Comparison of ENCODE assay signal across 19 cellular contexts in genomic region chr9:125739442-125739841, GRCh38.
"Had no signal": no experiment of that assay in that cellular context is flagged by ENCODE, and none has a peak within 500 bp of the region (broad histone marks: within the 10 kb centered on the region; RNA-seq: fewer than 3 reads in every experiment).

No MANE protein-coding gene starts in this region.

- H3K27me3 ChIP-seq: colonic mucosa, right lobe of liver, spleen, testis, tibial nerve, upper lobe of right lung, vagina had no signal

- H3K27ac ChIP-seq: colonic mucosa, hepatocyte, psoas muscle, right lobe of liver, spleen, testis, tibial nerve, upper lobe of right lung, vagina had no signal

- H3K9me3 ChIP-seq: colonic mucosa, psoas muscle, right lobe of liver, spleen, testis, tibial nerve, upper lobe of right lung, vagina had no signal

- ATAC-seq: naive thymus-derived CD4-positive, alpha-beta T cell; psoas muscle; right lobe of liver; stimulated activated memory B cell treated with anti-CD40 and anti-IgM and Interleukin-4, amounts not matched to agents 10 μg/mL and 1 μg/mL and 100 μg/mL, for 72 hours; upper lobe of right lung had no signal

- H3K36me3 Mint-ChIP-seq: naive thymus-derived CD4-positive, alpha-beta T cell; stimulated activated memory B cell treated with anti-CD40 and anti-IgM and Interleukin-4, amounts not matched to agents 10 μg/mL and 1 μg/mL and 100 μg/mL, for 72 hours had no signal

- H3K79me2 ChIP-seq: hepatocyte had no signal

- H3K27me3 Mint-ChIP-seq: stimulated activated memory B cell treated with anti-CD40 and anti-IgM and Interleukin-4, amounts not matched to agents 10 μg/mL and 1 μg/mL and 100 μg/mL, for 72 hours had no signal

- H2AFZ ChIP-seq: hepatocyte had no signal

- H3K4me1 ChIP-seq: colonic mucosa, psoas muscle, right lobe of liver, spleen, testis, tibial nerve, upper lobe of right lung, vagina had no signal

- H3K27ac Mint-ChIP-seq: naive thymus-derived CD4-positive, alpha-beta T cell; nephron progenitor cell; stimulated activated memory B cell treated with anti-CD40 and anti-IgM and Interleukin-4, amounts not matched to agents 10 μg/mL and 1 μg/mL and 100 μg/mL, for 72 hours; stimulated activated naive CD8-positive, alpha-beta T cell treated with anti-CD3 and anti-CD28 coated beads, Interleukin-15, Interleukin-2, amounts not matched to agents 100 ng/mL and 50 ng/mL, for 24 hours had no signal

- H3K4me3 Mint-ChIP-seq: naive thymus-derived CD4-positive, alpha-beta T cell; nephron progenitor cell; stimulated activated memory B cell treated with anti-CD40 and anti-IgM and Interleukin-4, amounts not matched to agents 10 μg/mL and 1 μg/mL and 100 μg/mL, for 72 hours; stimulated activated naive CD8-positive, alpha-beta T cell treated with anti-CD3 and anti-CD28 coated beads, Interleukin-15, Interleukin-2, amounts not matched to agents 100 ng/mL and 50 ng/mL, for 24 hours had no signal

- H3K9me3 Mint-ChIP-seq: nephron progenitor cell; stimulated activated memory B cell treated with anti-CD40 and anti-IgM and Interleukin-4, amounts not matched to agents 10 μg/mL and 1 μg/mL and 100 μg/mL, for 72 hours; stimulated activated naive CD8-positive, alpha-beta T cell treated with anti-CD3 and anti-CD28 coated beads, Interleukin-15, Interleukin-2, amounts not matched to agents 100 ng/mL and 50 ng/mL, for 24 hours had no signal

- DNase-seq: colonic mucosa; effector CD8-positive, alpha-beta T cell; mesendoderm; naive thymus-derived CD4-positive, alpha-beta T cell; nephron progenitor cell; psoas muscle; retina; right lobe of liver; spleen; stimulated activated CD4-positive, alpha-beta T cell treated with anti-CD3 and anti-CD28 coated beads, Interleukin-15, amount 100 ng/mL, for 24 hours; stimulated activated CD4-positive, alpha-beta T cell treated with anti-CD3 and anti-CD28 coated beads, Interleukin-1b, Interleukin-23, amount 100 ng/mL, for 48 hours; stimulated activated CD4-positive, alpha-beta T cell treated with anti-CD3 and anti-CD28 coated beads, Interleukin-4, amount 100 ng/mL, for 24 hours; testis; upper lobe of right lung had no signal

- H3K4me3 ChIP-seq: colonic mucosa, hepatocyte, psoas muscle, right lobe of liver, spleen, testis, tibial nerve, upper lobe of right lung, vagina had no signal

- H3K36me3 ChIP-seq: colonic mucosa, right lobe of liver, spleen, tibial nerve, upper lobe of right lung, vagina had no signal

- H3K4me2 ChIP-seq: hepatocyte had no signal
